ENCODE assay signal across 9 cellular contexts in genomic region chr3:57582470-57583168, GRCh38. TPM values are rescaled to one million over a fixed set of nuclear protein-coding genes. Genes with fewer than 3 reads are reported as not detected.
A peak's percentile ranks its signal among the peaks of the same experiment; 100 is the strongest.
DNase-seq lines count a peak whose midpoint lies in the region; ATAC-seq, FAIRE-seq and TF ChIP-seq lines count a peak whose summit lies in the region.
"Had no signal": no experiment of that assay in that cellular context is flagged by ENCODE, and none has a peak within 500 bp of the region (broad histone marks: within the 10 kb centered on the region; RNA-seq: fewer than 3 reads in every experiment).

No MANE protein-coding gene starts in this region.

- H3K79me2 ChIP-seq in keratinocyte (ENCODE audit: control insufficient read depth, insufficient read depth, low read length): peaks cover 91% of the 10 kb centered on the region

- peaks cover 52% of the 10 kb centered on the region for H3K36me3 Mint-ChIP-seq in CD8-positive, alpha-beta T cell

- H3K27ac Mint-ChIP-seq in CD8-positive, alpha-beta T cell: no peak overlapping the region

- H3K4me2 ChIP-seq in keratinocyte (ENCODE audit: control insufficient read depth, extremely low read depth, insufficient read depth, low read depth, low read length): no peak overlapping the region

- peak; percentile 62 for ATAC-seq in CD8-positive, alpha-beta T cell
- ATAC-seq in GM21367 (IDR thresholded peaks at IDR 0.05; ENCODE audit: unreplicated experiment) (no peak), HG02571 (IDR thresholded peaks at IDR 0.05; ENCODE audit: unreplicated experiment) (no peak)

- no peak overlapping the region for H2AFZ ChIP-seq in keratinocyte (ENCODE audit: control insufficient read depth, low read length)

- H3K27me3 ChIP-seq in CD8-positive, alpha-beta T cell (ENCODE audit: insufficient read depth, low read length): no peaks in the 10 kb centered on the region
- no peaks in the 10 kb centered on the region for H3K27me3 ChIP-seq in keratinocyte (ENCODE audit: control insufficient read depth, extremely low read depth, insufficient read depth, low read length)

- CTCF ChIA-PET in CD8-positive, alpha-beta T cell (lab: Charles Lee): interaction anchor here (0.6 kb wide), 1 partner anchor 984 kb away, joined by 3 read pairs; no protein-coding TSS in a partner anchor

- no peaks in the 10 kb centered on the region for H3K9me3 ChIP-seq in CD8-positive, alpha-beta T cell (ENCODE audit: low read length)
- no peaks in the 10 kb centered on the region for H3K9me3 ChIP-seq in keratinocyte (ENCODE audit: control insufficient read depth, low read depth, low read length)

- FAIRE-seq in keratinocyte (lab: Jason Lieb, UNC): no peak

- H3K36me3 ChIP-seq in CD8-positive, alpha-beta T cell (ENCODE audit: insufficient read depth, low read length): peaks cover 13% of the 10 kb centered on the region
- peaks cover 12 to 13% of the 10 kb centered on the region in 2 experiments for H3K36me3 ChIP-seq in keratinocyte (ENCODE audit: control insufficient read depth in 2 of 2, extremely low read depth in 1 of 2, insufficient read depth in 2 of 2, low read length in 2 of 2)

- no peak for TF ChIP-seq CTCF in CD8-positive, alpha-beta T cell (IDR thresholded peaks at IDR 0.05)
- peak; percentile 49 to 70 (median 66) for TF ChIP-seq CTCF in keratinocyte (optimal IDR thresholded peaks at IDR 0.05 in 1 of 3, IDR thresholded peaks at IDR 0.05 in 1 of 3, conservative IDR thresholded peaks at IDR 0.05 in 1 of 3; ENCODE audit: extremely low read depth in 1 of 3, insufficient read depth in 2 of 3, low read length in 3 of 3)

- no peak overlapping the region for H3K4me3 ChIP-seq in CD8-positive, alpha-beta T cell (ENCODE audit: low read depth, low read length)
- no peak overlapping the region for H3K4me3 ChIP-seq in keratinocyte (ENCODE audit: control insufficient read depth in 2 of 3, extremely low read depth in 1 of 3, insufficient read depth in 2 of 3, low read depth in 1 of 3, low read length in 3 of 3)

- H3K27ac ChIP-seq in CD8-positive, alpha-beta T cell (ENCODE audit: low read depth, low read length): no peak overlapping the region
- H3K27ac ChIP-seq in keratinocyte (ENCODE audit: control insufficient read depth, insufficient read depth, low read length): peak overlapping the region; percentile 39

- in situ Hi-C loops in SK-MEL-5 (cut with HindIII; ENCODE audit: low pct_unique_long_range_greater_than_20kb, low sequenced_read_pairs): no loop called here

- dilution Hi-C loops in keratinocyte (cut with MboI; ENCODE audit: extremely low pct_ligation_motif_present, low sequenced_read_pairs): no loop called here

- H3K4me1 ChIP-seq in CD8-positive, alpha-beta T cell (ENCODE audit: insufficient read depth, low read length): no peaks in the 10 kb centered on the region
- H3K4me1 ChIP-seq in keratinocyte (ENCODE audit: control insufficient read depth, extremely low read depth, insufficient read depth, low read length): no peaks in the 10 kb centered on the region

- intact Hi-C loops in CD8-positive, alpha-beta T cell (cut with DNase I, micrococcal nuclease): loop anchor here in 1 of 2 experiments (10.0 kb wide), 1 partner anchor 188 kb away; no protein-coding TSS in a partner anchor

- no peaks in the 10 kb centered on the region for H3K9me1 ChIP-seq in keratinocyte (ENCODE audit: control insufficient read depth, extremely low read depth, insufficient read depth, low read length)

- peaks cover 28% of the 10 kb centered on the region for H3K4me1 Mint-ChIP-seq in CD8-positive, alpha-beta T cell (ENCODE audit: low read depth)

- H3K27me3 Mint-ChIP-seq in CD8-positive, alpha-beta T cell (ENCODE audit: low read depth): no peaks in the 10 kb centered on the region

- POLR2A ChIA-PET in CD8-positive, alpha-beta T cell (lab: Charles Lee): interaction anchor here (0.9 kb wide), 1 partner anchor 15 kb away, joined by 3 read pairs; the partner anchor contains the start of gene ARF4

- peaks cover 28% of the 10 kb centered on the region for H4K20me1 ChIP-seq in keratinocyte (ENCODE audit: control insufficient read depth, extremely low read depth, insufficient read depth, low read length)

- DNase-seq in CD8-positive, alpha-beta T cell: no peak
- DNase-seq in H4 (ENCODE audit: low spot score) (peak; percentile 3), SK-MEL-5 (ENCODE audit: low read depth, low spot score) (peak; percentile 33), keratinocyte (ENCODE audit: low read depth, low spot score) (no peak), GDM1 (lab: John Stamatoyannopoulos, UW) (no peak), globus pallidus (ENCODE audit: low spot score) (no peak)
- DNase-seq: posterior cingulate gyrus had no signal

- no peaks in the 10 kb centered on the region for H3K9me3 Mint-ChIP-seq in CD8-positive, alpha-beta T cell

- H3K4me3 Mint-ChIP-seq in CD8-positive, alpha-beta T cell: no peak overlapping the region

- no peak overlapping the region for H3K9ac ChIP-seq in keratinocyte (ENCODE audit: control insufficient read depth, extremely low read depth, insufficient read depth, low read length)

RNA-seq across cellular contexts. Expression of gene ARF4, which starts 14.5 kb away (rescaled TPM):
- 10 to 100 TPM; 72.7 to 73.5 TPM for total RNA-seq in CD8-positive, alpha-beta T cell
- total RNA-seq in H4 (2014; rRNA removed; shearing (Covaris generic)): 209 and 245 TPM in 2 replicates
- total RNA-seq in SK-MEL-5 (2014; rRNA removed; shearing (Covaris generic)): 230 and 240 TPM in 2 replicates
- polyA plus RNA-seq in SK-MEL-5 (2015; cell fraction: cytosol; rRNA removed): 218 and 244 TPM in 2 replicates
- polyA plus RNA-seq in SK-MEL-5 (2015; cell fraction: nucleus; rRNA removed): 83.5 and 107 TPM in 2 replicates
- polyA plus RNA-seq in keratinocyte: 236 to 344 TPM (median 277 TPM) in 3 replicates
- 198 TPM for polyA plus RNA-seq in keratinocyte (2011; ENCODE audit: low read depth)
- polyA plus RNA-seq in keratinocyte (2011; cell fraction: cytosol; rRNA removed): 250 and 463 TPM in 2 replicates
- polyA plus RNA-seq in keratinocyte (2011; cell fraction: nucleus; rRNA removed): 219 and 277 TPM in 2 replicates
- 148 and 232 TPM in 2 replicates for polyA plus RNA-seq in keratinocyte (2012; ENCODE audit: low replicate concordance)
- polyA minus RNA-seq in keratinocyte: 224 to 383 TPM (median 355 TPM) in 3 replicates
- 159 TPM for polyA minus RNA-seq in keratinocyte (2011; cell fraction: cytosol; rRNA and poly(A)+ RNA removed)
- 129 and 169 TPM in 2 replicates for polyA minus RNA-seq in keratinocyte (2011; cell fraction: nucleus; rRNA and poly(A)+ RNA removed)

RNA-seq across cellular contexts. Expression of gene PDE12, which starts 26.5 kb away (rescaled TPM):
- 10 to 100 TPM; 44.8 to 45.9 TPM for total RNA-seq in CD8-positive, alpha-beta T cell
- 6.2 and 7.6 TPM in 2 replicates for total RNA-seq in H4 (2014; rRNA removed; shearing (Covaris generic))
- 16.9 and 17.6 TPM in 2 replicates for total RNA-seq in SK-MEL-5 (2014; rRNA removed; shearing (Covaris generic))
- 25.6 and 31.5 TPM in 2 replicates for polyA plus RNA-seq in SK-MEL-5 (2015; cell fraction: cytosol; rRNA removed)
- 10.7 and 12.6 TPM in 2 replicates for polyA plus RNA-seq in SK-MEL-5 (2015; cell fraction: nucleus; rRNA removed)
- polyA plus RNA-seq in keratinocyte: 14.9 to 15.5 TPM (median 15.2 TPM) in 3 replicates
- polyA plus RNA-seq in keratinocyte (2011; ENCODE audit: low read depth): 3.7 TPM
- polyA plus RNA-seq in keratinocyte (2011; cell fraction: cytosol; rRNA removed): 10.9 and 11.7 TPM in 2 replicates
- polyA plus RNA-seq in keratinocyte (2011; cell fraction: nucleus; rRNA removed): 14.8 and 16.8 TPM in 2 replicates
- polyA plus RNA-seq in keratinocyte (2012; ENCODE audit: low replicate concordance): 10.0 and 14.9 TPM in 2 replicates
- polyA minus RNA-seq in keratinocyte: 34.3 to 42.3 TPM (median 36.5 TPM) in 3 replicates
- polyA minus RNA-seq in keratinocyte (2011; cell fraction: cytosol; rRNA and poly(A)+ RNA removed): 23.4 TPM
- 21.7 and 29.1 TPM in 2 replicates for polyA minus RNA-seq in keratinocyte (2011; cell fraction: nucleus; rRNA and poly(A)+ RNA removed)

RNA-seq across cellular contexts. Expression of gene DNAH12, which starts 38.5 kb away (rescaled TPM):
- under 1 TPM; 0.08 to 0.27 TPM for total RNA-seq in CD8-positive, alpha-beta T cell
- total RNA-seq in H4 (2014; rRNA removed; shearing (Covaris generic)): 0.06 TPM in 1 of 2 replicates, not detected in the other
- total RNA-seq in SK-MEL-5 (2014; rRNA removed; shearing (Covaris generic)): not detected in 2 replicates
- 0.04 TPM in 1 of 2 replicates, not detected in the other for polyA plus RNA-seq in SK-MEL-5 (2015; cell fraction: cytosol; rRNA removed)
- 0.93 TPM in 1 of 2 replicates, not detected in the other for polyA plus RNA-seq in SK-MEL-5 (2015; cell fraction: nucleus; rRNA removed)
- polyA plus RNA-seq in keratinocyte: 0.10 TPM in 1 of 3 replicates, not detected in the others
- 0.31 TPM for polyA plus RNA-seq in keratinocyte (2011; ENCODE audit: low read depth)
- 0.05 TPM in 1 of 2 replicates, not detected in the other for polyA plus RNA-seq in keratinocyte (2011; cell fraction: cytosol; rRNA removed)
- polyA plus RNA-seq in keratinocyte (2011; cell fraction: nucleus; rRNA removed): 0.21 and 0.31 TPM in 2 replicates
- polyA plus RNA-seq in keratinocyte (2012; ENCODE audit: low replicate concordance): 0.08 TPM in 1 of 2 replicates, not detected in the other
- 0.03 TPM in 2 of 3 replicates, not detected in the other for polyA minus RNA-seq in keratinocyte
- not detected for polyA minus RNA-seq in keratinocyte (2011; cell fraction: cytosol; rRNA and poly(A)+ RNA removed)
- 0.08 and 0.11 TPM in 2 replicates for polyA minus RNA-seq in keratinocyte (2011; cell fraction: nucleus; rRNA and poly(A)+ RNA removed)

Comparison
In these comparisons a context has a peak if more than half of its experiments do, and no peak if none do; other contexts are left out.
1. DNase-seq: peak in H4 (single experiment) and SK-MEL-5 (single experiment); none in CD8-positive, alpha-beta T cell (0 of 7), keratinocyte (single experiment), GDM1 (single experiment) and globus pallidus (single experiment).